Comparison of ENCODE assay signal across 8 cellular contexts in genomic region chr2:160210599-160211138, GRCh38. TPM values are rescaled to one million over a fixed set of nuclear protein-coding genes. Genes with fewer than 3 reads are reported as not detected.
DNase-seq lines count a peak whose midpoint lies in the region; ATAC-seq, FAIRE-seq and TF ChIP-seq lines count a peak whose summit lies in the region.

No MANE protein-coding gene starts in this region.

- H3K4me3 ChIP-seq in HL-60 (replicated peaks; ENCODE audit: insufficient read depth, low read length) (no peak overlapping the region), astrocyte of the cerebellum (ENCODE audit: low read depth, low read length) (no peak overlapping the region), kidney (ENCODE audit: low read length in 2 of 2) (no peak overlapping the region)

- H3K9me3 ChIP-seq in kidney (ENCODE audit: control insufficient read depth in 1 of 2, low read length in 2 of 2), result no peaks in the 10 kb centered on the region

- no peak overlapping the region for H3K9ac ChIP-seq in kidney (ENCODE audit: low read length in 2 of 2)

- intact Hi-C loops in kidney (cut with DNase I), result no loop called here

- H3K27me3 ChIP-seq in HL-60 (ENCODE audit: insufficient read depth, poor library complexity, severe bottlenecking), result peaks cover 3% of the 10 kb centered on the region

- no peaks in the 10 kb centered on the region for H3K36me3 Mint-ChIP-seq in T-helper 2 cell treated with Interferon-gamma antibody and Interleukin-4, amounts not matched to agents 5 μg/mL and 100 μg/mL, for 36 hours (ENCODE audit: low read depth)

- TF ChIP-seq CTCF in HL-60 (IDR thresholded peaks at IDR 0.05; ENCODE audit: insufficient read depth, low read length) (peak; percentile 84), astrocyte of the cerebellum (IDR thresholded peaks at IDR 0.05; ENCODE audit: low read depth, low read length, missing control alignments) (peak; percentile 65), kidney (IDR thresholded peaks at IDR 0.05; ENCODE audit: borderline replicate concordance, extremely low read depth, insufficient read depth) (peak; percentile 69)

- in situ Hi-C loops in astrocyte of the cerebellum (cut with HindIII; ENCODE audit: low sequenced_read_pairs), result no loop called here

- H3K27me3 Mint-ChIP-seq in T-helper 2 cell treated with Interferon-gamma antibody and Interleukin-4, amounts not matched to agents 5 μg/mL and 100 μg/mL, for 36 hours (ENCODE audit: low read depth), result peaks cover 13% of the 10 kb centered on the region

- peaks cover 15% of the 10 kb centered on the region for H3K4me1 Mint-ChIP-seq in T-helper 2 cell treated with Interferon-gamma antibody and Interleukin-4, amounts not matched to agents 5 μg/mL and 100 μg/mL, for 36 hours (ENCODE audit: low read depth)

- peak; percentile 80 for DNase-seq in ELF-1 (ENCODE audit: low read depth, low spot score)
- DNase-seq in HL-60 (ENCODE audit: low read depth in 1 of 2, low spot score in 1 of 2), result peak; percentile 27 to 74
- DNase-seq in T-helper 2 cell treated with Interferon-gamma antibody and Interleukin-4, amounts not matched to agents 5 μg/mL and 100 μg/mL, for 36 hours (ENCODE audit: low spot score), result peak; percentile 54
- DNase-seq in astrocyte of the cerebellum (ENCODE audit: low read depth), result no peak
- no peak for DNase-seq in kidney
- DNase-seq in stimulated activated CD4-positive, alpha-beta T cell treated with anti-CD3 and anti-CD28 coated beads, Interleukin-4, amount 100 ng/mL, for 24 hours, result peak; percentile 76
- no peak for DNase-seq in SHP77 (lab: John Stamatoyannopoulos, UW)

- ATAC-seq in GM21390 (IDR thresholded peaks at IDR 0.05; ENCODE audit: unreplicated experiment), result peak; percentile 93

- no peak overlapping the region for H3K4me3 Mint-ChIP-seq in T-helper 2 cell treated with Interferon-gamma antibody and Interleukin-4, amounts not matched to agents 5 μg/mL and 100 μg/mL, for 36 hours

- H3K36me3 ChIP-seq in kidney (ENCODE audit: control insufficient read depth in 1 of 2, insufficient read depth in 2 of 2, low read length in 2 of 2), result no peaks in the 10 kb centered on the region

- H3K27ac ChIP-seq in HL-60 (replicated peaks) (no peak overlapping the region), kidney (ENCODE audit: low read depth in 2 of 2, low read length in 2 of 2) (no peak overlapping the region)

- no peak for FAIRE-seq in kidney (lab: Jason Lieb, UNC)

- H3K9me3 Mint-ChIP-seq in T-helper 2 cell treated with Interferon-gamma antibody and Interleukin-4, amounts not matched to agents 5 μg/mL and 100 μg/mL, for 36 hours, result no peaks in the 10 kb centered on the region

- H3K27ac Mint-ChIP-seq in T-helper 2 cell treated with Interferon-gamma antibody and Interleukin-4, amounts not matched to agents 5 μg/mL and 100 μg/mL, for 36 hours, result no peak overlapping the region

- peaks cover 12 to 18% of the 10 kb centered on the region in 2 donors for H3K4me1 ChIP-seq in kidney (ENCODE audit: control insufficient read depth in 1 of 2, insufficient read depth in 1 of 2, low read depth in 1 of 2, low read length in 2 of 2)

RNA-seq across cellular contexts. Expression of gene ITGB6, which starts 10.6 kb away (rescaled TPM):
- total RNA-seq in kidney, result 302 TPM
- 13.4 TPM for polyA plus RNA-seq in kidney (ENCODE audit: insufficient read depth, low read depth, low replicate concordance)

Comparison
In these comparisons a context has a peak if more than half of its experiments do, and no peak if none do; other contexts are left out.
1. DNase-seq: peak in ELF-1 (single experiment), HL-60 (2 of 2), T-helper 2 cell treated with Interferon-gamma antibody and Interleukin-4, amounts not matched to agents 5 μg/mL and 100 μg/mL, for 36 hours (single experiment) and stimulated activated CD4-positive, alpha-beta T cell treated with anti-CD3 and anti-CD28 coated beads, Interleukin-4, amount 100 ng/mL, for 24 hours (single experiment); none in astrocyte of the cerebellum (single experiment), kidney (single experiment) and SHP77 (0 of 2).
2. Peak in every context shown above with its lines, with median percentiles within 50 percentile points of each other: CTCF ChIP-seq.